Comparison of ENCODE assay signal across 9 cellular contexts in the genomic region with DNA sequence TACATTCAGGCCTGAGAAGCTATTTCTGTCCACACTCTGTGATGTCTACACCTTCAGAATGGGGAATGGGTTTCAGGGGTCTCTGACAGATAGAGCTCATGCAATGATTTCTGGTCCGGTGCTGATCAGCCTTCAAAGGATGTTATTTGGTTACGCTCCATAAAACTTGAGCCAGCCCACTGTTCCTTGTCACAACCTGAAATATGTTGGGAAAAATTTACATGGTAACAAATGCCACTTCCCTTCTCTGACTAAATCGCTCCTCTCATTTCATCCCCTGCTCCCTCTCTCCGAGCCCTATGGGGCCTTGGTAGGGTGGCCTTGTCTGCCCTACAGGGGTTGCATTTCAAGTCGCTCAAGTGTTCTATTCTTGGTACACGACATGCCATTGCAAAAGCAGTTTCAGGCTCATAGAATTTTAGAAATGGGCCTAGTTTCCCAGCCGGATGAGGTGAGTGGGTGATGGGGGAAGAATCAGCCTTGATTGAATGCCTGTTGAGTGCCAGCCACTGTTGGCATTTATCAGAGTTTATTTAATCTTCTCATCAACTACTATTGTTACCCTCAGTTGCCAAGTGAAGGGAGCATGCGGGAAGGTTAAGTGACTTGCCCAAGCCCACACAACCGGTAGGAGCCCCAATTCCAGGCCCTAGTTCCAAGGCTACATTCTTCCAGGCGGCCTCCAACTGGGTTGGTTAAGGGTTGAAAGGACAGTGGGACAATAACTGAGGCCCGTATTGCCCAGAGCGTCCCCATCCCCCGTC. TPM values are rescaled to one million over a fixed set of nuclear protein-coding genes. Genes with fewer than 3 reads are reported as not detected.
A peak's percentile ranks its signal among the peaks of the same experiment; 100 is the strongest.
DNase-seq lines count a peak whose midpoint lies in the region; ATAC-seq and TF ChIP-seq lines count a peak whose summit lies in the region.
"Had no signal": no experiment of that assay in that cellular context is flagged by ENCODE, and none has a peak within 500 bp of the region (broad histone marks: within the 10 kb centered on the region; RNA-seq: fewer than 3 reads in every experiment).

No MANE protein-coding gene starts in this region.

- H3K9me3 ChIP-seq in Caco-2 (no peaks in the 10 kb centered on the region), gastroesophageal sphincter (no peaks in the 10 kb centered on the region)

- H3K27ac Mint-ChIP-seq in Caco-2 (ENCODE audit: unreplicated experiment) = no peak overlapping the region

- TF ChIP-seq CTCF in Caco-2 (IDR thresholded peaks at IDR 0.05; ENCODE audit: insufficient read depth in 1 of 2, low read depth in 1 of 2, low read length in 1 of 2, severe bottlenecking in 1 of 2, unreplicated experiment in 1 of 2) (no peak), gastroesophageal sphincter (IDR thresholded peaks at IDR 0.05) (no peak), retinal pigment epithelial cell (conservative IDR thresholded peaks at IDR 0.05; ENCODE audit: low read depth, low read length) (no peak)

- intact Hi-C loops in Caco-2 (cut with micrococcal nuclease; ENCODE audit: unreplicated experiment) = no loop called here

- no peaks in the 10 kb centered on the region for H3K9me3 Mint-ChIP-seq in Caco-2 (ENCODE audit: unreplicated experiment)
- H3K9me3 Mint-ChIP-seq: brain had no signal

- H3K36me3 Mint-ChIP-seq in Caco-2 (ENCODE audit: insufficient read depth, unreplicated experiment) = no peaks in the 10 kb centered on the region

- CTCF ChIA-PET in Caco-2 (lab: Charles Lee) = interaction anchor here (0.8 to 2.4 kb wide), 7 partner anchors 10 to 84 kb away, joined by 3 to 13 read pairs (median 4); no protein-coding TSS in a partner anchor

- no peak for TF ChIP-seq POLR2A in gastroesophageal sphincter (IDR thresholded peaks at IDR 0.05)

- H3K4me1 ChIP-seq in Caco-2 (peaks cover 14% of the 10 kb centered on the region; the same call in 1 of the 2 replicates), gastroesophageal sphincter (peaks cover 0 to 71% (median 19%) of the 10 kb centered on the region in 3 donors)

- ATAC-seq in gastroesophageal sphincter (no peak), HG03457 (IDR thresholded peaks at IDR 0.05; ENCODE audit: unreplicated experiment) (no peak)

- POLR2A ChIA-PET in Caco-2 (lab: Charles Lee) = interaction anchor here (0.7 to 1.2 kb wide), 2 partner anchors 28 to 34 kb away, joined by 4 to 6 read pairs; no protein-coding TSS in a partner anchor

- DNase-seq in Caco-2 = no peak
- peak; percentile 59 for DNase-seq in RPMI7951 (ENCODE audit: low read depth)
- no peak for DNase-seq in retinal pigment epithelial cell (ENCODE audit: low read depth)
- DNase-seq in medulla oblongata (ENCODE audit: extremely low spot score) = no peak
- DNase-seq in activated gamma-delta T cell (lab: John Stamatoyannopoulos, UW) = no peak
- DNase-seq in T-helper 2 cell = no peak

- no peak overlapping the region for H3K4me3 Mint-ChIP-seq in Caco-2 (ENCODE audit: unreplicated experiment)

- WGBS in gastroesophageal sphincter (ENCODE audit: low coverage in 1 of 2), 2 donors = 59 to 68% methylated on average over 8 of the region's 13 CpGs

- H3K27me3 ChIP-seq in Caco-2 (replicated peaks; ENCODE audit: control insufficient read depth, insufficient read depth, low read length) (no peaks in the 10 kb centered on the region), gastroesophageal sphincter (no peaks in the 10 kb centered on the region)

- H3K4me1 Mint-ChIP-seq in Caco-2 (ENCODE audit: low read depth, unreplicated experiment) = peaks cover 8% of the 10 kb centered on the region

- H3K27me3 Mint-ChIP-seq in Caco-2 (ENCODE audit: insufficient read depth, unreplicated experiment) = no peaks in the 10 kb centered on the region
- H3K27me3 Mint-ChIP-seq: brain had no signal

- H3K36me3 ChIP-seq in Caco-2 (ENCODE audit: control insufficient read depth, insufficient read depth, low read length) (no peaks in the 10 kb centered on the region), gastroesophageal sphincter (no peaks in the 10 kb centered on the region)

- no peak for TF ChIP-seq EP300 in gastroesophageal sphincter (IDR thresholded peaks at IDR 0.05)

- H3K4me3 ChIP-seq in Caco-2 (ENCODE audit: low read depth, low read length) (peak overlapping the region; percentile 39), gastroesophageal sphincter (peak overlapping the region; percentile 35 to 95), retinal pigment epithelial cell (ENCODE audit: low read length) (peak overlapping the region; percentile 30)

- TSS peak; percentile 96 for BruUV-seq in Caco-2 (replicated peaks; lab: Mats Ljungman, UMichigan)

- peak overlapping the region; percentile 94 to 98 (median 96) for H3K27ac ChIP-seq in gastroesophageal sphincter

RNA-seq across cellular contexts. Expression of gene ABHD2, which starts 1.0 kb away (rescaled TPM):
- total RNA-seq in Caco-2 (2022) (56.4 and 63.0 TPM in 2 replicates), gastroesophageal sphincter (100 to 1,000 TPM in 1 of 4 donors, 10 to 100 TPM in 3; 54.6 to 108 (median 75.9) TPM)
- total RNA-seq in RPMI7951 (2014; rRNA removed; shearing (Covaris generic)) = 237 and 261 TPM in 2 replicates
